1 cellular context compared by ENCODE assay signal in the genomic region with DNA sequence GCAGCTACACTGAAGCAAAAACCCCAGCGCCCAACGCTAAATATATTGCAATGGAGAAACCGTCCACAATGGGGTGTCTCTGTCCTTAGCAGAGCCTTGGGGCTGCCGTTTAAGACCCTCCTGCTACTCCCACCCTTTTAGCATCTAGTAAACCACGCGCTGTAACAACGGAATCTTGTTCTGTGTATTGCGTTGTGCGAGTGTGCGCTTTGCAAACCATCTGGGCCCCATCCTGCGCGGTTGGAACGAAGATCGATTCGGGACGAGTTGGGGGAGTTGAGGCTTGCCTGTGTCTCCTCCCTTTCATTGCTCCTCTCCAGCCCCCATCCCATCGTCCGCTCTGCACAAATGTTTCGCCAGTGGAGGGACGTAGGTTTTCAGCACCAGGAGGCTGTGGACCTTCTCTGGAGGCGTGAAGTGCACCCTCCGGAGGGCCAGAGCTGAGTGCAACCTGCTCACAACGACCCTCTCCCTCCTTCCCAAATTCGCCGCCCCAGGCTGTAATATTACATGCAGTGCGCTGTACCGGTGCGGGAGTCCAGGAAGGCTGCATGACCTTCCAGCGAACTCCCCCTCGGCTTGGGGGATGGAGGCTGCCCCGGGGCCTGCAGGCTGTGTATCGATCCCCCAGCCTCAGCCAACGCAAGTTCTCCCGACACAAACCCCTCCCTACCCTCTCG.
TF ChIP-seq lines count a peak whose summit lies in the region.

No MANE protein-coding gene starts in this region.

TF ChIP-seq in HepG2, 621 proteins besides CTCF, POLR2A, EP300 and RAD21 (continued from another document and continues in another):
- TF ChIP-seq ZNF121 (CRISPR knock-in tag; IDR thresholded peaks at IDR 0.05): no peak
- TF ChIP-seq, protein P1, sequence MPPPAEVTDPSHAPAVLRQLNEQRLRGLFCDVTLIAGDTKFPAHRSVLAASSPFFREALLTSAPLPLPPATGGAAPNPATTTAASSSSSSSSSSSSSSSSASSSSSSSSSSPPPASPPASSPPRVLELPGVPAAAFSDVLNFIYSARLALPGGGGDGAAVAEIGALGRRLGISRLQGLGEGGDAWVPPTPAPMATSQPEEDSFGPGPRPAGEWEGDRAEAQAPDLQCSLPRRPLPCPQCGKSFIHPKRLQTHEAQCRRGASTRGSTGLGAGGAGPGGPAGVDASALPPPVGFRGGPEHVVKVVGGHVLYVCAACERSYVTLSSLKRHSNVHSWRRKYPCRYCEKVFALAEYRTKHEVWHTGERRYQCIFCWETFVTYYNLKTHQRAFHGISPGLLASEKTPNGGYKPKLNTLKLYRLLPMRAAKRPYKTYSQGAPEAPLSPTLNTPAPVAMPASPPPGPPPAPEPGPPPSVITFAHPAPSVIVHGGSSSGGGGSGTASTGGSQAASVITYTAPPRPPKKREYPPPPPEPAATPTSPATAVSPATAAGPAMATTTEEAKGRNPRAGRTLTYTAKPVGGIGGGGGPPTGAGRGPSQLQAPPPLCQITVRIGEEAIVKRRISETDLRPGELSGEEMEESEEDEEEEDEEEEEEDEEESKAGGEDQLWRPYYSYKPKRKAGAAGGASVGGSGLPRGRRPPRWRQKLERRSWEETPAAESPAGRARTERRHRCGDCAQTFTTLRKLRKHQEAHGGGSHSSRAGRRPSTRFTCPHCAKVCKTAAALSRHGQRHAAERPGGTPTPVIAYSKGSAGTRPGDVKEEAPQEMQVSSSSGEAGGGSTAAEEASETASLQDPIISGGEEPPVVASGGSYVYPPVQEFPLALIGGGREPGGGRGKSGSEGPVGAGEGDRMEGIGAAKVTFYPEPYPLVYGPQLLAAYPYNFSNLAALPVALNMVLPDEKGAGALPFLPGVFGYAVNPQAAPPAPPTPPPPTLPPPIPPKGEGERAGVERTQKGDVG (CRISPR knock-in tag; IDR thresholded peaks at IDR 0.05; ENCODE audit: borderline replicate concordance): 0 out of 2 replicates have a peak, but pooled peaks have one; percentile 16
- no peak for TF ChIP-seq ZNF577 (CRISPR knock-in tag; IDR thresholded peaks at IDR 0.05; ENCODE audit: borderline replicate concordance, low read depth)
- no peak for TF ChIP-seq FOXK2 (IDR thresholded peaks at IDR 0.05)
- TF ChIP-seq NFYB (CRISPR knock-in tag; IDR thresholded peaks at IDR 0.05): no peak
- no peak for TF ChIP-seq MBD4 (IDR thresholded peaks at IDR 0.05; ENCODE audit: borderline replicate concordance, low read length)
- TF ChIP-seq TOE1 (CRISPR knock-in tag; IDR thresholded peaks at IDR 0.05): no peak
- TF ChIP-seq ZFY (CRISPR knock-in tag; IDR thresholded peaks at IDR 0.05): peak; percentile 15; the same call in 1 of the 2 replicates
- TF ChIP-seq, protein P2, sequence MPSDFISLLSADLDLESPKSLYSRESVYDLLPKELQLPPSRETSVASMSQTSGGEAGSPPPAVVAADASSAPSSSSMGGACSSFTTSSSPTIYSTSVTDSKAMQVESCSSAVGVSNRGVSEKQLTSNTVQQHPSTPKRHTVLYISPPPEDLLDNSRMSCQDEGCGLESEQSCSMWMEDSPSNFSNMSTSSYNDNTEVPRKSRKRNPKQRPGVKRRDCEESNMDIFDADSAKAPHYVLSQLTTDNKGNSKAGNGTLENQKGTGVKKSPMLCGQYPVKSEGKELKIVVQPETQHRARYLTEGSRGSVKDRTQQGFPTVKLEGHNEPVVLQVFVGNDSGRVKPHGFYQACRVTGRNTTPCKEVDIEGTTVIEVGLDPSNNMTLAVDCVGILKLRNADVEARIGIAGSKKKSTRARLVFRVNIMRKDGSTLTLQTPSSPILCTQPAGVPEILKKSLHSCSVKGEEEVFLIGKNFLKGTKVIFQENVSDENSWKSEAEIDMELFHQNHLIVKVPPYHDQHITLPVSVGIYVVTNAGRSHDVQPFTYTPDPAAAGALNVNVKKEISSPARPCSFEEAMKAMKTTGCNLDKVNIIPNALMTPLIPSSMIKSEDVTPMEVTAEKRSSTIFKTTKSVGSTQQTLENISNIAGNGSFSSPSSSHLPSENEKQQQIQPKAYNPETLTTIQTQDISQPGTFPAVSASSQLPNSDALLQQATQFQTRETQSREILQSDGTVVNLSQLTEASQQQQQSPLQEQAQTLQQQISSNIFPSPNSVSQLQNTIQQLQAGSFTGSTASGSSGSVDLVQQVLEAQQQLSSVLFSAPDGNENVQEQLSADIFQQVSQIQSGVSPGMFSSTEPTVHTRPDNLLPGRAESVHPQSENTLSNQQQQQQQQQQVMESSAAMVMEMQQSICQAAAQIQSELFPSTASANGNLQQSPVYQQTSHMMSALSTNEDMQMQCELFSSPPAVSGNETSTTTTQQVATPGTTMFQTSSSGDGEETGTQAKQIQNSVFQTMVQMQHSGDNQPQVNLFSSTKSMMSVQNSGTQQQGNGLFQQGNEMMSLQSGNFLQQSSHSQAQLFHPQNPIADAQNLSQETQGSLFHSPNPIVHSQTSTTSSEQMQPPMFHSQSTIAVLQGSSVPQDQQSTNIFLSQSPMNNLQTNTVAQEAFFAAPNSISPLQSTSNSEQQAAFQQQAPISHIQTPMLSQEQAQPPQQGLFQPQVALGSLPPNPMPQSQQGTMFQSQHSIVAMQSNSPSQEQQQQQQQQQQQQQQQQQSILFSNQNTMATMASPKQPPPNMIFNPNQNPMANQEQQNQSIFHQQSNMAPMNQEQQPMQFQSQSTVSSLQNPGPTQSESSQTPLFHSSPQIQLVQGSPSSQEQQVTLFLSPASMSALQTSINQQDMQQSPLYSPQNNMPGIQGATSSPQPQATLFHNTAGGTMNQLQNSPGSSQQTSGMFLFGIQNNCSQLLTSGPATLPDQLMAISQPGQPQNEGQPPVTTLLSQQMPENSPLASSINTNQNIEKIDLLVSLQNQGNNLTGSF (CRISPR knock-in tag; IDR thresholded peaks at IDR 0.05): no peak
- no peak for TF ChIP-seq NKX3-1 (CRISPR knock-in tag; IDR thresholded peaks at IDR 0.05)
- no peak for TF ChIP-seq ZNF75D (CRISPR knock-in tag; IDR thresholded peaks at IDR 0.05; ENCODE audit: borderline replicate concordance)
- TF ChIP-seq, protein P3, sequence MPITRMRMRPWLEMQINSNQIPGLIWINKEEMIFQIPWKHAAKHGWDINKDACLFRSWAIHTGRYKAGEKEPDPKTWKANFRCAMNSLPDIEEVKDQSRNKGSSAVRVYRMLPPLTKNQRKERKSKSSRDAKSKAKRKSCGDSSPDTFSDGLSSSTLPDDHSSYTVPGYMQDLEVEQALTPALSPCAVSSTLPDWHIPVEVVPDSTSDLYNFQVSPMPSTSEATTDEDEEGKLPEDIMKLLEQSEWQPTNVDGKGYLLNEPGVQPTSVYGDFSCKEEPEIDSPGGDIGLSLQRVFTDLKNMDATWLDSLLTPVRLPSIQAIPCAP (CRISPR knock-in tag; IDR thresholded peaks at IDR 0.05; ENCODE audit: low read depth): no peak
- TF ChIP-seq ZBTB3 (CRISPR knock-in tag; IDR thresholded peaks at IDR 0.05; ENCODE audit: borderline replicate concordance, low read depth): no peak
- no peak for TF ChIP-seq CHCHD3 (CRISPR knock-in tag; IDR thresholded peaks at IDR 0.05)
- TF ChIP-seq MAFG (CRISPR knock-in tag; IDR thresholded peaks at IDR 0.05): no peak
- TF ChIP-seq, protein P4, sequence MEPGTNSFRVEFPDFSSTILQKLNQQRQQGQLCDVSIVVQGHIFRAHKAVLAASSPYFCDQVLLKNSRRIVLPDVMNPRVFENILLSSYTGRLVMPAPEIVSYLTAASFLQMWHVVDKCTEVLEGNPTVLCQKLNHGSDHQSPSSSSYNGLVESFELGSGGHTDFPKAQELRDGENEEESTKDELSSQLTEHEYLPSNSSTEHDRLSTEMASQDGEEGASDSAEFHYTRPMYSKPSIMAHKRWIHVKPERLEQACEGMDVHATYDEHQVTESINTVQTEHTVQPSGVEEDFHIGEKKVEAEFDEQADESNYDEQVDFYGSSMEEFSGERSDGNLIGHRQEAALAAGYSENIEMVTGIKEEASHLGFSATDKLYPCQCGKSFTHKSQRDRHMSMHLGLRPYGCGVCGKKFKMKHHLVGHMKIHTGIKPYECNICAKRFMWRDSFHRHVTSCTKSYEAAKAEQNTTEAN (CRISPR knock-in tag; conservative IDR thresholded peaks at IDR 0.05): no peak
- TF ChIP-seq, protein P5, sequence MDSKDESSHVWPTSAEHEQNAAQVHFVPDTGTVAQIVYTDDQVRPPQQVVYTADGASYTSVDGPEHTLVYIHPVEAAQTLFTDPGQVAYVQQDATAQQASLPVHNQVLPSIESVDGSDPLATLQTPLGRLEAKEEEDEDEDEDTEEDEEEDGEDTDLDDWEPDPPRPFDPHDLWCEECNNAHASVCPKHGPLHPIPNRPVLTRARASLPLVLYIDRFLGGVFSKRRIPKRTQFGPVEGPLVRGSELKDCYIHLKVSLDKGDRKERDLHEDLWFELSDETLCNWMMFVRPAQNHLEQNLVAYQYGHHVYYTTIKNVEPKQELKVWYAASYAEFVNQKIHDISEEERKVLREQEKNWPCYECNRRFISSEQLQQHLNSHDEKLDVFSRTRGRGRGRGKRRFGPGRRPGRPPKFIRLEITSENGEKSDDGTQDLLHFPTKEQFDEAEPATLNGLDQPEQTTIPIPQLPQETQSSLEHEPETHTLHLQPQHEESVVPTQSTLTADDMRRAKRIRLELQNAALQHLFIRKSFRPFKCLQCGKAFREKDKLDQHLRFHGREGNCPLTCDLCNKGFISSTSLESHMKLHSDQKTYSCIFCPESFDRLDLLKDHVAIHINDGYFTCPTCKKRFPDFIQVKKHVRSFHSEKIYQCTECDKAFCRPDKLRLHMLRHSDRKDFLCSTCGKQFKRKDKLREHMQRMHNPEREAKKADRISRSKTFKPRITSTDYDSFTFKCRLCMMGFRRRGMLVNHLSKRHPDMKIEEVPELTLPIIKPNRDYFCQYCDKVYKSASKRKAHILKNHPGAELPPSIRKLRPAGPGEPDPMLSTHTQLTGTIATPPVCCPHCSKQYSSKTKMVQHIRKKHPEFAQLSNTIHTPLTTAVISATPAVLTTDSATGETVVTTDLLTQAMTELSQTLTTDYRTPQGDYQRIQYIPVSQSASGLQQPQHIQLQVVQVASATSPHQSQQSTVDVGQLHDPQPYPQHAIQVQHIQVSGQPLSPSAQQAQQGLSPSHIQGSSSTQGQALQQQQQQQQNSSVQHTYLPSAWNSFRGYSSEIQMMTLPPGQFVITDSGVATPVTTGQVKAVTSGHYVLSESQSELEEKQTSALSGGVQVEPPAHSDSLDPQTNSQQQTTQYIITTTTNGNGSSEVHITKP (CRISPR knock-in tag; IDR thresholded peaks at IDR 0.05; ENCODE audit: low read depth): no peak
- TF ChIP-seq, protein P6, sequence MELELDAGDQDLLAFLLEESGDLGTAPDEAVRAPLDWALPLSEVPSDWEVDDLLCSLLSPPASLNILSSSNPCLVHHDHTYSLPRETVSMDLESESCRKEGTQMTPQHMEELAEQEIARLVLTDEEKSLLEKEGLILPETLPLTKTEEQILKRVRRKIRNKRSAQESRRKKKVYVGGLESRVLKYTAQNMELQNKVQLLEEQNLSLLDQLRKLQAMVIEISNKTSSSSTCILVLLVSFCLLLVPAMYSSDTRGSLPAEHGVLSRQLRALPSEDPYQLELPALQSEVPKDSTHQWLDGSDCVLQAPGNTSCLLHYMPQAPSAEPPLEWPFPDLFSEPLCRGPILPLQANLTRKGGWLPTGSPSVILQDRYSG (CRISPR knock-in tag; IDR thresholded peaks at IDR 0.05): no peak
- TF ChIP-seq, protein P7, sequence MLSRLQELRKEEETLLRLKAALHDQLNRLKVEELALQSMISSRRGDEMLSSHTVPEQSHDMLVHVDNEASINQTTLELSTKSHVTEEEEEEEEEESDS (CRISPR knock-in tag; IDR thresholded peaks at IDR 0.05; ENCODE audit: borderline replicate concordance): no peak
- TF ChIP-seq NFKBIZ (CRISPR knock-in tag; IDR thresholded peaks at IDR 0.05): no peak
- TF ChIP-seq ZZZ3 (CRISPR knock-in tag; IDR thresholded peaks at IDR 0.05; ENCODE audit: borderline replicate concordance): peak; percentile 31; the same call in 1 of the 2 replicates
- TF ChIP-seq DMAP1 (CRISPR knock-in tag; IDR thresholded peaks at IDR 0.05): peak; percentile 66; the same call in 1 of the 2 replicates
- no peak for TF ChIP-seq PPARG (CRISPR knock-in tag; conservative IDR thresholded peaks at IDR 0.05)
- no peak for TF ChIP-seq ZNF572 (CRISPR knock-in tag; IDR thresholded peaks at IDR 0.05)
- TF ChIP-seq, protein P8, sequence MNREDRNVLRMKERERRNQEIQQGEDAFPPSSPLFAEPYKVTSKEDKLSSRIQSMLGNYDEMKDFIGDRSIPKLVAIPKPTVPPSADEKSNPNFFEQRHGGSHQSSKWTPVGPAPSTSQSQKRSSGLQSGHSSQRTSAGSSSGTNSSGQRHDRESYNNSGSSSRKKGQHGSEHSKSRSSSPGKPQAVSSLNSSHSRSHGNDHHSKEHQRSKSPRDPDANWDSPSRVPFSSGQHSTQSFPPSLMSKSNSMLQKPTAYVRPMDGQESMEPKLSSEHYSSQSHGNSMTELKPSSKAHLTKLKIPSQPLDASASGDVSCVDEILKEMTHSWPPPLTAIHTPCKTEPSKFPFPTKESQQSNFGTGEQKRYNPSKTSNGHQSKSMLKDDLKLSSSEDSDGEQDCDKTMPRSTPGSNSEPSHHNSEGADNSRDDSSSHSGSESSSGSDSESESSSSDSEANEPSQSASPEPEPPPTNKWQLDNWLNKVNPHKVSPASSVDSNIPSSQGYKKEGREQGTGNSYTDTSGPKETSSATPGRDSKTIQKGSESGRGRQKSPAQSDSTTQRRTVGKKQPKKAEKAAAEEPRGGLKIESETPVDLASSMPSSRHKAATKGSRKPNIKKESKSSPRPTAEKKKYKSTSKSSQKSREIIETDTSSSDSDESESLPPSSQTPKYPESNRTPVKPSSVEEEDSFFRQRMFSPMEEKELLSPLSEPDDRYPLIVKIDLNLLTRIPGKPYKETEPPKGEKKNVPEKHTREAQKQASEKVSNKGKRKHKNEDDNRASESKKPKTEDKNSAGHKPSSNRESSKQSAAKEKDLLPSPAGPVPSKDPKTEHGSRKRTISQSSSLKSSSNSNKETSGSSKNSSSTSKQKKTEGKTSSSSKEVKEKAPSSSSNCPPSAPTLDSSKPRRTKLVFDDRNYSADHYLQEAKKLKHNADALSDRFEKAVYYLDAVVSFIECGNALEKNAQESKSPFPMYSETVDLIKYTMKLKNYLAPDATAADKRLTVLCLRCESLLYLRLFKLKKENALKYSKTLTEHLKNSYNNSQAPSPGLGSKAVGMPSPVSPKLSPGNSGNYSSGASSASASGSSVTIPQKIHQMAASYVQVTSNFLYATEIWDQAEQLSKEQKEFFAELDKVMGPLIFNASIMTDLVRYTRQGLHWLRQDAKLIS (CRISPR knock-in tag; IDR thresholded peaks at IDR 0.05): no peak
- TF ChIP-seq NAIF1 (CRISPR knock-in tag; IDR thresholded peaks at IDR 0.05; ENCODE audit: borderline replicate concordance): no peak
- TF ChIP-seq, protein P9, sequence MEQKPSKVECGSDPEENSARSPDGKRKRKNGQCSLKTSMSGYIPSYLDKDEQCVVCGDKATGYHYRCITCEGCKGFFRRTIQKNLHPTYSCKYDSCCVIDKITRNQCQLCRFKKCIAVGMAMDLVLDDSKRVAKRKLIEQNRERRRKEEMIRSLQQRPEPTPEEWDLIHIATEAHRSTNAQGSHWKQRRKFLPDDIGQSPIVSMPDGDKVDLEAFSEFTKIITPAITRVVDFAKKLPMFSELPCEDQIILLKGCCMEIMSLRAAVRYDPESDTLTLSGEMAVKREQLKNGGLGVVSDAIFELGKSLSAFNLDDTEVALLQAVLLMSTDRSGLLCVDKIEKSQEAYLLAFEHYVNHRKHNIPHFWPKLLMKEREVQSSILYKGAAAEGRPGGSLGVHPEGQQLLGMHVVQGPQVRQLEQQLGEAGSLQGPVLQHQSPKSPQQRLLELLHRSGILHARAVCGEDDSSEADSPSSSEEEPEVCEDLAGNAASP (CRISPR knock-in tag; IDR thresholded peaks at IDR 0.05; ENCODE audit: borderline replicate concordance): no peak; the same call in 1 of the 2 replicates
- TF ChIP-seq SKI (IDR thresholded peaks at IDR 0.05; ENCODE audit: partially characterized antibody): no peak
- TF ChIP-seq SETDB1 (CRISPR knock-in tag; IDR thresholded peaks at IDR 0.05; ENCODE audit: borderline replicate concordance): no peak
- no peak for TF ChIP-seq RBFOX2 (IDR thresholded peaks at IDR 0.05; ENCODE audit: low read depth, low read length)
- 0 out of 2 replicates have a peak, but pooled peaks have one; percentile 30 for TF ChIP-seq ZNF558 (CRISPR knock-in tag; IDR thresholded peaks at IDR 0.05; ENCODE audit: borderline replicate concordance)
- TF ChIP-seq PHF8 (CRISPR knock-in tag; IDR thresholded peaks at IDR 0.05): peak; percentile 64
- TF ChIP-seq ZNF224 (CRISPR knock-in tag; IDR thresholded peaks at IDR 0.05): no peak
- no peak for TF ChIP-seq ZFP62 (CRISPR knock-in tag; IDR thresholded peaks at IDR 0.05)
